ENCODE assay signal across 9 cellular contexts in the genomic region with DNA sequence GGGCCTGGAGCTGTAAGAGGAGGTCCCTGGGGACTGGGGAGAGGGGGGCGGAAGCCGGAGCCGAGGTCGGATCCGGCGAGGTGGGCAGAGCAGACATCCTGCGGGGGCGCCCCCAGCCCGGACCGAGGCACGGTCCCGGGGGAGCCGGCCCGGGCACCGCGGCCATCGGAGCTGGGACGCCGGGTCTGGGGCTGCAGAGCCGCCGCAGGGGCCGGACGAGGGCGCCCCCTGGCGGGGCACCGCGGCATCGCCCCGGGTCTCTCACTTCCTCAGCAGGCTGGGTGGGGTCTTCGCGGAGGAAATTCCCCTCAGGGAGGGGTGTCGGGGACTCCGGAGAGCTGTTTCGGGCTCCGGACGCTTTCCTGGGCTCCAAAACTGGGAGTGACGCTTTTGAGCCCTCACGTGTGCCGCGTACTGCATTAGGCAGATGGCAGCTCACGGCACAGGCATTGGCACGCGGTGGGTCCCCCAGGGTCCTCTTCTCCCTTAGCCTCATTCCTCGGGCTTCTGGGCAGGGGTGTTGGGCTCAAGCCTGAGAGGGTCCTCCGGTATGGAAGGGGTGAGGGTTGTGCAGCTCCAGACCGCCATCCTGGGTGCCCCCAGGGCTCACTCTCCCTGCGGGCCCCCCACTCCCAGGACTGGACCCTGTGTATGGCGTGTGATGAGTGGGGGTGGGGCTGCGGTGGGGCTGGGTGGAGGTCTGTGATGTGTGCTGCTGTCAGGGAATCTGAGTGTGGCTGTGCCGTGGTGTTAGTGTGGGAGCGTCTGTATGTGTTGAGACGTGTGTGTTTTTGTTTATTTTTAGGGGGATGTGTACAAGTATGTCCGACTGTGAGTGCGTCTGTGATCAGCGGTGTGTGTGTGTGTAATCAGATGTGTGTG. TPM values are rescaled to one million over a fixed set of nuclear protein-coding genes. Genes with fewer than 3 reads are reported as not detected.
A peak's percentile ranks its signal among the peaks of the same experiment; 100 is the strongest.
DNase-seq lines count a peak whose midpoint lies in the region; ATAC-seq, FAIRE-seq and TF ChIP-seq lines count a peak whose summit lies in the region.
"Had no signal": no experiment of that assay in that cellular context is flagged by ENCODE, and none has a peak within 500 bp of the region (broad histone marks: within the 10 kb centered on the region; RNA-seq: fewer than 3 reads in every experiment).

No MANE protein-coding gene starts in this region.

- intact Hi-C loops in right lobe of liver (cut with DNase I): loop anchor here (10.0 kb wide), 3 partner anchors 316 to 496 kb away; no protein-coding TSS in a partner anchor

- peak; percentile 46 to 60 (median 54) for ATAC-seq in T-cell (replicated peaks in 1 of 4)
- ATAC-seq in central memory CD8-positive, alpha-beta T cell (replicated peaks; ENCODE audit: extremely low read depth, poor library complexity, severe bottlenecking): no peak
- ATAC-seq in right lobe of liver: peak; percentile 73 to 83 (median 80)
- ATAC-seq in stimulated activated memory B cell treated with anti-CD40 and anti-IgM and Interleukin-4, amounts not matched to agents 10 μg/mL and 1 μg/mL and 100 μg/mL, for 72 hours: peak; percentile 48

- DNase-seq in AG20443 (ENCODE audit: low spot score) (peak; percentile 85), H54 (ENCODE audit: insufficient read length, low spot score) (peak; percentile 91), T-cell (peak in 20 of 34 experiments; percentile 3 to 40 (median 24)), right lobe of liver (peak; percentile 59 to 63 (median 63)), superior temporal gyrus (ENCODE audit: extremely low spot score) (no peak), ureter (ENCODE audit: low spot score) (no peak)
- DNase-seq in central memory CD8-positive, alpha-beta T cell (ENCODE audit: low spot score in 2 of 2): peak; percentile 21 to 35

- peak overlapping the region; percentile 21 to 50 (median 43) for H3K4me3 Mint-ChIP-seq in T-cell
- H3K4me3 Mint-ChIP-seq in central memory CD8-positive, alpha-beta T cell: no peak overlapping the region
- peak overlapping the region; percentile 51 for H3K4me3 Mint-ChIP-seq in stimulated activated memory B cell treated with anti-CD40 and anti-IgM and Interleukin-4, amounts not matched to agents 10 μg/mL and 1 μg/mL and 100 μg/mL, for 72 hours

- H3K27me3 Mint-ChIP-seq in T-cell: peaks cover 59 to 81% of the 10 kb centered on the region in 2 donors
- peaks cover 95% of the 10 kb centered on the region for H3K27me3 Mint-ChIP-seq in central memory CD8-positive, alpha-beta T cell
- H3K27me3 Mint-ChIP-seq in stimulated activated memory B cell treated with anti-CD40 and anti-IgM and Interleukin-4, amounts not matched to agents 10 μg/mL and 1 μg/mL and 100 μg/mL, for 72 hours: peaks cover 81% of the 10 kb centered on the region

- no peak overlapping the region for H3K27ac Mint-ChIP-seq in T-cell
- no peak overlapping the region for H3K27ac Mint-ChIP-seq in central memory CD8-positive, alpha-beta T cell (ENCODE audit: low read depth)
- H3K27ac Mint-ChIP-seq in stimulated activated memory B cell treated with anti-CD40 and anti-IgM and Interleukin-4, amounts not matched to agents 10 μg/mL and 1 μg/mL and 100 μg/mL, for 72 hours: peak overlapping the region; percentile 17

- H3K4me1 ChIP-seq in right lobe of liver: peaks cover 0 to 21% (median 2%) of the 10 kb centered on the region in 4 donors

- FAIRE-seq in H54 (lab: Jason Lieb, UNC): no peak

- 12% methylated on average over 10 of the region's 55 CpGs for WGBS in right lobe of liver (ENCODE audit: insufficient coverage, low coverage, low lambda C conversion rate, missing lambda C conversion rate)

- no peaks in the 10 kb centered on the region for H3K9me3 Mint-ChIP-seq in T-cell
- H3K9me3 Mint-ChIP-seq in central memory CD8-positive, alpha-beta T cell: no peaks in the 10 kb centered on the region
- H3K9me3 Mint-ChIP-seq in stimulated activated memory B cell treated with anti-CD40 and anti-IgM and Interleukin-4, amounts not matched to agents 10 μg/mL and 1 μg/mL and 100 μg/mL, for 72 hours: no peaks in the 10 kb centered on the region

- no peaks in the 10 kb centered on the region for H3K9me3 ChIP-seq in right lobe of liver

- peak; percentile 95 to 99 (median 97) for TF ChIP-seq CTCF in right lobe of liver (IDR thresholded peaks at IDR 0.05)

- H3K36me3 Mint-ChIP-seq in T-cell: no peaks in the 10 kb centered on the region
- peaks cover 3% of the 10 kb centered on the region for H3K36me3 Mint-ChIP-seq in central memory CD8-positive, alpha-beta T cell (ENCODE audit: insufficient read depth)
- H3K36me3 Mint-ChIP-seq in stimulated activated memory B cell treated with anti-CD40 and anti-IgM and Interleukin-4, amounts not matched to agents 10 μg/mL and 1 μg/mL and 100 μg/mL, for 72 hours: no peaks in the 10 kb centered on the region

- H3K27ac ChIP-seq in right lobe of liver: no peak overlapping the region

- CTCF ChIA-PET in T-cell (lab: Charles Lee): interaction anchor here (0.6 to 1.4 kb wide), 6 partner anchors 172 to 658 kb away, joined by 3 to 6 read pairs (median 4); no protein-coding TSS in a partner anchor

- TF ChIP-seq POLR2A in H54 (IDR thresholded peaks at IDR 0.05; ENCODE audit: low read depth, low read length): no peak
- no peak for TF ChIP-seq POLR2A in right lobe of liver (IDR thresholded peaks at IDR 0.05)

- H3K4me1 Mint-ChIP-seq in T-cell: peaks cover 0 to 12% (median 11%) of the 10 kb centered on the region in 3 donors
- H3K4me1 Mint-ChIP-seq in central memory CD8-positive, alpha-beta T cell: no peaks in the 10 kb centered on the region
- peaks cover 12% of the 10 kb centered on the region for H3K4me1 Mint-ChIP-seq in stimulated activated memory B cell treated with anti-CD40 and anti-IgM and Interleukin-4, amounts not matched to agents 10 μg/mL and 1 μg/mL and 100 μg/mL, for 72 hours

- H3K36me3 ChIP-seq in right lobe of liver: no peaks in the 10 kb centered on the region

- POLR2A ChIA-PET in T-cell (lab: Charles Lee): no interaction called here

- peak overlapping the region; percentile 32 to 40 (median 36) for H3K4me3 ChIP-seq in right lobe of liver

- no peaks in the 10 kb centered on the region for H3K27me3 ChIP-seq in right lobe of liver

RNA-seq across cellular contexts. Expression of gene LHX2, which starts 29.6 kb away (rescaled TPM):
- total RNA-seq in T-cell: not detected
- 1 to 10 TPM in 5 of 6 experiments, under 1 TPM in 1; 0.64 to 5.0 (median 3.0) TPM for total RNA-seq in right lobe of liver
- total RNA-seq in ureter: not detected
- total RNA-seq: mononuclear cell had no signal

Comparison
In these comparisons a context has a peak if more than half of its experiments do, and no peak if none do; other contexts are left out.
1. DNase-seq: peak in AG20443 (single experiment), H54 (single experiment), T-cell (20 of 34), central memory CD8-positive, alpha-beta T cell (2 of 2) and right lobe of liver (3 of 3); none in superior temporal gyrus (single experiment) and ureter (single experiment).